ENCODE assay signal across 10 cellular contexts in the genomic region with DNA sequence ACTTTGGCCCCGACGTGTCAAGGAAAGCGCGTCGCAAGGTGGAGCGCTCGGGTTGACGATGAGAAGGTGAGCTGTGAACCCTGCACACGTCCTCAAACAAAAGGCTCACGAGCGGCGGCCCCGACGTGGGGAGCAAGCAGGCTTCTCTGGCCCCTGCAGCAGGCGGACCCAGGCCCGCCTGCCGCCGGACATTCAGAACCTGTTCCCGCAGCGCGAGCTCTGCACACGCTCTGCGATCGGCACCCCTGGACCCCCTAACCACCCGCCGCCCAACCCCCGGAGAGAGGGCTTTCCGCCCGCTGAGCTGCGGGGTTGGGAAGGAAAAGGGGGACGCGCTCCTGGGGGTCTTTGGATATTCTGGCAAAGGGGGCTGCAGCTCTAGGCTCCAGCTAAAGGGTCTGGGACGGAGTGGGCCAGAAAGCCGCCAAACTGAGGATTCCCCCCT. TPM values are rescaled to one million over a fixed set of nuclear protein-coding genes. Genes with fewer than 3 reads are reported as not detected.
DNase-seq lines count a peak whose midpoint lies in the region; ATAC-seq and TF ChIP-seq lines count a peak whose summit lies in the region.
"Had no signal": no experiment of that assay in that cellular context is flagged by ENCODE, and none has a peak within 500 bp of the region (broad histone marks: within the 10 kb centered on the region; RNA-seq: fewer than 3 reads in every experiment).

No MANE protein-coding gene starts in this region.

- H3K4me3 ChIP-seq in PC-3 (ENCODE audit: low read length) = peak overlapping the region; percentile 92
- peak overlapping the region; percentile 59 to 72 (median 68) for H3K4me3 ChIP-seq in fibroblast of lung (replicated peaks in 1 of 4; ENCODE audit: control extremely low read depth in 1 of 4, insufficient read depth in 1 of 4, low read depth in 3 of 4, low read length in 4 of 4)
- H3K4me3 ChIP-seq in neural cell (ENCODE audit: low read length) = peak overlapping the region; percentile 85

- H3K9ac ChIP-seq in PC-3 (ENCODE audit: low read length) = peak overlapping the region; percentile 70
- H3K9ac ChIP-seq in fibroblast of lung (ENCODE audit: insufficient read depth, low read length) = peak overlapping the region; percentile 49
- H3K9ac ChIP-seq in neural cell (ENCODE audit: low read length) = peak overlapping the region; percentile 54

- no peak for TF ChIP-seq RAD21 in neural cell (conservative IDR thresholded peaks at IDR 0.05)

- H3K4me2 ChIP-seq in PC-3 (ENCODE audit: low read length) (peak overlapping the region; percentile 94), fibroblast of lung (ENCODE audit: extremely low read depth, insufficient read depth, low read length) (peak overlapping the region; percentile 73), neural cell (ENCODE audit: low read length) (peak overlapping the region; percentile 41)

- H3K9me3 ChIP-seq in PC-3 (ENCODE audit: low read length) = no peaks in the 10 kb centered on the region
- H3K9me3 ChIP-seq in fibroblast of lung (ENCODE audit: control insufficient read depth, insufficient read depth, low read depth, low read length) = no peaks in the 10 kb centered on the region
- no peaks in the 10 kb centered on the region for H3K9me3 ChIP-seq in neural cell (ENCODE audit: low read length)

- no peak for ATAC-seq in PC-3
- ATAC-seq in GM18498 (IDR thresholded peaks at IDR 0.05; ENCODE audit: unreplicated experiment) = no peak
- no peak for ATAC-seq in activated CD8-positive, alpha-beta T cell treated with anti-CD3 and anti-CD28 coated beads for 36 hours
- ATAC-seq: natural killer cell had no signal

- H3K4me1 ChIP-seq in PC-3 (ENCODE audit: insufficient read depth, low read length) (peaks cover 22% of the 10 kb centered on the region), fibroblast of lung (ENCODE audit: control insufficient read depth, extremely low read depth, insufficient read depth, low read length) (no peaks in the 10 kb centered on the region)

- H2AFZ ChIP-seq in PC-3 (ENCODE audit: low read length) (peak overlapping the region; percentile 98), fibroblast of lung (ENCODE audit: low read length) (peak overlapping the region; percentile 49), neural cell (ENCODE audit: low read depth, low read length) (peak overlapping the region; percentile 68)

- H4K20me1 ChIP-seq in PC-3 (ENCODE audit: low read length) (no peaks in the 10 kb centered on the region), fibroblast of lung (ENCODE audit: control insufficient read depth, extremely low read depth, insufficient read depth, low read length) (no peaks in the 10 kb centered on the region), neural cell (ENCODE audit: insufficient read depth) (no peaks in the 10 kb centered on the region)

- H3K36me3 ChIP-seq in PC-3 (ENCODE audit: low read depth, low read length) (no peaks in the 10 kb centered on the region; the same call in 1 of the 2 replicates), fibroblast of lung (ENCODE audit: control insufficient read depth, insufficient read depth, low read length) (no peaks in the 10 kb centered on the region), neural cell (ENCODE audit: insufficient read depth, low read length) (no peaks in the 10 kb centered on the region)

- H3F3A ChIP-seq in PC-3 (ENCODE audit: low read length, unreplicated experiment) = no peaks in the 10 kb centered on the region
- H3F3A ChIP-seq in neural cell (ENCODE audit: insufficient read depth, low read length, poor library complexity, severe bottlenecking) = no peaks in the 10 kb centered on the region

- CTCF ChIA-PET in PC-3 (lab: Charles Lee) = interaction anchor here (0.6 kb wide), 1 partner anchor 43 kb away, joined by 3 read pairs; no protein-coding TSS in a partner anchor
- CTCF ChIA-PET in activated CD8-positive, alpha-beta T cell treated with anti-CD3 and anti-CD28 coated beads for 36 hours (lab: Charles Lee) = no interaction called here

- no peak overlapping the region for H3K27ac ChIP-seq in PC-3 (ENCODE audit: low read length)
- H3K27ac ChIP-seq in fibroblast of lung (ENCODE audit: insufficient read depth, low read length) = no peak overlapping the region
- H3K27ac ChIP-seq in neural cell (ENCODE audit: low read length) = no peak overlapping the region

- H3K4me3 Mint-ChIP-seq in activated CD8-positive, alpha-beta T cell treated with anti-CD3 and anti-CD28 coated beads for 36 hours = no peak overlapping the region
- H3K4me3 Mint-ChIP-seq: natural killer cell; stimulated activated naive CD8-positive, alpha-beta T cell treated with anti-CD3 and anti-CD28 coated beads, Interleukin-15, Interleukin-2, amounts not matched to agents 100 ng/mL and 50 ng/mL, for 24 hours had no signal

- H3K27me3 Mint-ChIP-seq in activated CD8-positive, alpha-beta T cell treated with anti-CD3 and anti-CD28 coated beads for 36 hours = peaks cover 29% of the 10 kb centered on the region

- H3K27me3 ChIP-seq in PC-3 (ENCODE audit: low read length) (no peaks in the 10 kb centered on the region), fibroblast of lung (ENCODE audit: control insufficient read depth, insufficient read depth, low read length) (no peaks in the 10 kb centered on the region), neural cell (ENCODE audit: insufficient read depth, low read depth, low read length) (peaks cover 44% of the 10 kb centered on the region)

- H3K9me3 Mint-ChIP-seq in activated CD8-positive, alpha-beta T cell treated with anti-CD3 and anti-CD28 coated beads for 36 hours = no peaks in the 10 kb centered on the region

- H3K79me2 ChIP-seq in PC-3 (ENCODE audit: low read length) = peaks cover 30% of the 10 kb centered on the region
- H3K79me2 ChIP-seq in fibroblast of lung (ENCODE audit: control insufficient read depth, insufficient read depth, low read length) = no peaks in the 10 kb centered on the region
- H3K79me2 ChIP-seq in neural cell (replicated peaks; ENCODE audit: insufficient read depth, low read length) = no peaks in the 10 kb centered on the region

- H3K36me3 Mint-ChIP-seq in activated CD8-positive, alpha-beta T cell treated with anti-CD3 and anti-CD28 coated beads for 36 hours (ENCODE audit: low read depth) = peaks cover 1% of the 10 kb centered on the region

- peak; percentile 6; the same call in 1 of the 2 replicates for TF ChIP-seq CTCF in AG09319 (IDR thresholded peaks at IDR 0.05; ENCODE audit: low read depth, low read length)
- TF ChIP-seq CTCF in PC-3 (conservative IDR thresholded peaks at IDR 0.05; ENCODE audit: low read depth, low read length) = no peak
- TF ChIP-seq CTCF in fibroblast of lung (conservative IDR thresholded peaks at IDR 0.05 in 1 of 2, IDR thresholded peaks at IDR 0.05 in 1 of 2; ENCODE audit: low read depth in 1 of 2, low read length in 2 of 2) = no peak
- TF ChIP-seq CTCF in neural cell (IDR thresholded peaks at IDR 0.05; ENCODE audit: poor library complexity, severe bottlenecking) = no peak
- TF ChIP-seq CTCF in activated CD8-positive, alpha-beta T cell treated with anti-CD3 and anti-CD28 coated beads for 36 hours (IDR thresholded peaks at IDR 0.05) = no peak

- H3K4me1 Mint-ChIP-seq in activated CD8-positive, alpha-beta T cell treated with anti-CD3 and anti-CD28 coated beads for 36 hours (ENCODE audit: low read depth) = no peaks in the 10 kb centered on the region
- H3K4me1 Mint-ChIP-seq: natural killer cell had no signal

- no peak overlapping the region for H3K27ac Mint-ChIP-seq in activated CD8-positive, alpha-beta T cell treated with anti-CD3 and anti-CD28 coated beads for 36 hours
- H3K27ac Mint-ChIP-seq: natural killer cell; stimulated activated naive CD8-positive, alpha-beta T cell treated with anti-CD3 and anti-CD28 coated beads, Interleukin-15, Interleukin-2, amounts not matched to agents 100 ng/mL and 50 ng/mL, for 24 hours had no signal

- BruUV-seq in PC-3 (replicated peaks; lab: Mats Ljungman, UMichigan) = no TSS peak

- TF ChIP-seq EP300 in neural cell (conservative IDR thresholded peaks at IDR 0.05; ENCODE audit: poor library complexity, severe bottlenecking) = no peak

- POLR2A ChIA-PET in PC-3 (lab: Charles Lee; ENCODE audit: unreplicated experiment) = no interaction called here
- POLR2A ChIA-PET in activated CD8-positive, alpha-beta T cell treated with anti-CD3 and anti-CD28 coated beads for 36 hours (lab: Charles Lee) = no interaction called here

- intact Hi-C loops in PC-3 (cut with micrococcal nuclease) = loop anchor here (5.0 kb wide), 2 partner anchors 200 to 305 kb away; no protein-coding TSS in a partner anchor
- intact Hi-C loops in activated CD8-positive, alpha-beta T cell treated with anti-CD3 and anti-CD28 coated beads for 36 hours (cut with micrococcal nuclease) = no loop called here

- H3K9me2 ChIP-seq in PC-3 (replicated peaks; ENCODE audit: low read length) (no peaks in the 10 kb centered on the region), neural cell (ENCODE audit: insufficient read depth, low read length) (no peaks in the 10 kb centered on the region)

- no peak for DNase-seq in AG09319 (ENCODE audit: extremely low read depth, low read depth)
- no peak for DNase-seq in PC-3
- DNase-seq in fibroblast of lung (ENCODE audit: low read depth in 2 of 2) = peak; percentile 21 to 40
- DNase-seq in activated CD8-positive, alpha-beta T cell treated with anti-CD3 and anti-CD28 coated beads for 36 hours = no peak
- no peak for DNase-seq in NCI-H1092 (lab: John Stamatoyannopoulos, UW)
- no peak for DNase-seq in foreskin melanocyte
- DNase-seq: natural killer cell had no signal

RNA-seq across cellular contexts. Expression of gene FBN2, which starts 1.2 kb away (rescaled TPM):
- total RNA-seq in PC-3 (2014; rRNA removed) (45.2 and 51.8 TPM in 2 replicates), fibroblast of lung (9.0 and 80.1 TPM in 2 replicates)
- polyA plus RNA-seq in fibroblast of lung (22.1 and 43.1 TPM in 2 replicates), neural cell (1.6 and 2.3 TPM in 2 replicates)
- 18.1 and 47.6 TPM in 2 replicates for polyA plus RNA-seq in fibroblast of lung (2012)
- polyA minus RNA-seq in fibroblast of lung (ENCODE audit: low replicate concordance) (42.5 and 191 TPM in 2 replicates), neural cell (3.4 and 4.6 TPM in 2 replicates)
- total RNA-seq in activated CD8-positive, alpha-beta T cell treated with anti-CD3 and anti-CD28 coated beads for 36 hours = not detected

Comparison
In these comparisons a context has a peak if more than half of its experiments do, and no peak if none do; other contexts are left out.
1. DNase-seq: peak in fibroblast of lung (2 of 2); none in AG09319 (single experiment), PC-3 (single experiment), activated CD8-positive, alpha-beta T cell treated with anti-CD3 and anti-CD28 coated beads for 36 hours (single experiment), NCI-H1092 (single experiment) and foreskin melanocyte (single experiment).
2. H3K4me2 ChIP-seq: peak in every context shown above with its lines; median percentile 94 in PC-3; 73 in fibroblast of lung; 41 in neural cell.
3. Peak in every context shown above with its lines, with median percentiles within 50 percentile points of each other: H2AFZ ChIP-seq, H3K4me3 ChIP-seq and H3K9ac ChIP-seq.